19 cellular contexts compared by ENCODE assay signal in the genomic region with DNA sequence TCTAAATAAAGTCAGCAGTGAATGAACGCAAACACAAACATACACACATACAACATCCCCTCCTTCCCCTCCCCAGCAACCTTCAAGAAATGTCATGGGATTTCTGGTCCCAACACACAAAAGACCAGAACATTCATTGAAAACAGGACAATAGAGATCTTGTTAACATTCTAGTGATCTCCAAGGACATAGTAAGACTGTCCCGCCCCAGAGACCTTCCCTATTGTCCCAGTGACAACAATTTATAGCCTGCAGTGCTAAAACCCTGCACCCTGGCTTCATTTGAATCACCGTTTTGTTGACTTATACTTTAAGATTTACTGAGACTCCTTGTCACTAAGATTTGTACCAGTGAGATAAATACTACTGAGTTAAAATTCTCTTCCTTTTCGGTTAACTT.
A peak's percentile ranks its signal among the peaks of the same experiment; 100 is the strongest.
DNase-seq lines count a peak whose midpoint lies in the region; ATAC-seq and TF ChIP-seq lines count a peak whose summit lies in the region.
"Had no signal": no experiment of that assay in that cellular context is flagged by ENCODE, and none has a peak within 500 bp of the region (broad histone marks: within the 10 kb centered on the region; RNA-seq: fewer than 3 reads in every experiment).

No MANE protein-coding gene starts in this region.

- H3K27me3 ChIP-seq in HAP-1 (ENCODE audit: low read depth), result no peaks in the 10 kb centered on the region
- H3K27me3 ChIP-seq in mesendoderm (ENCODE audit: insufficient read depth, low read length, poor library complexity), result no peaks in the 10 kb centered on the region

- in situ Hi-C loops in HAP-1 (cut with MboI; ENCODE audit: low sequenced_read_pairs), result no loop called here

- no peak overlapping the region for H3K27ac Mint-ChIP-seq in WTC11
- H3K27ac Mint-ChIP-seq: B cell; CD4-positive, alpha-beta T cell had no signal

- H3K23ac ChIP-seq in mesendoderm (ENCODE audit: low read length), result no peak overlapping the region

- POLR2A ChIA-PET in WTC11 (lab: Charles Lee), result no interaction called here

- no peaks in the 10 kb centered on the region for H3K9me3 ChIP-seq in HAP-1
- H3K9me3 ChIP-seq: SK-N-SH had no signal

- H3K4ac ChIP-seq in mesendoderm (ENCODE audit: low read depth, low read length), result no peak overlapping the region

- no peak overlapping the region for H2AK5ac ChIP-seq in mesendoderm (ENCODE audit: low read length)

- DNase-seq in HAP-1 (ENCODE audit: low spot score in 2 of 2), result peak; percentile 86 to 98
- DNase-seq in WTC11 (ENCODE audit: low spot score), result no peak
- DNase-seq in mesendoderm, result peak; percentile 63
- DNase-seq in superior temporal gyrus (ENCODE audit: extremely low spot score), result peak; percentile 14
- DNase-seq in OCI-M1 (lab: John Stamatoyannopoulos, UW), result no peak
- DNase-seq in HPDE6-E6E7 (ENCODE audit: extremely low spot score), result no peak
- DNase-seq in effector CD4-positive, alpha-beta T cell, result no peak
- DNase-seq: CD4-positive, alpha-beta T cell; DMS79 treated with DMSO at 0.1 percent for 48 hours; KG1; NCI-H1048; NCI-H1436 treated with DMSO at 0.1 percent for 48 hours; NCI-H2081 treated with DMSO at 0.1 percent for 48 hours; NCI-H345; NCI-H526; SHP77; SK-N-SH had no signal

- H3K36me3 ChIP-seq in HAP-1 (replicated peaks) (no peaks in the 10 kb centered on the region), mesendoderm (ENCODE audit: control insufficient read depth, insufficient read depth, low read length) (no peaks in the 10 kb centered on the region)

- TF ChIP-seq CTCF in WTC11 (IDR thresholded peaks at IDR 0.05), result no peak

- no peak overlapping the region for H3K56ac ChIP-seq in mesendoderm (ENCODE audit: low read length)

- H2BK120ac ChIP-seq in mesendoderm (ENCODE audit: low read depth, low read length), result no peak overlapping the region

- no peak overlapping the region for H4K8ac ChIP-seq in mesendoderm (ENCODE audit: low read depth, low read length)

- no peaks in the 10 kb centered on the region for H3K79me1 ChIP-seq in mesendoderm (ENCODE audit: low read length)

- H3K4me1 Mint-ChIP-seq in WTC11, result peaks cover 9% of the 10 kb centered on the region
- H3K4me1 Mint-ChIP-seq: B cell had no signal

- no peak overlapping the region for H3K4me3 Mint-ChIP-seq in WTC11
- H3K4me3 Mint-ChIP-seq: B cell; CD4-positive, alpha-beta T cell had no signal

- peaks cover 26% of the 10 kb centered on the region for H3K4me1 ChIP-seq in HAP-1
- H3K4me1 ChIP-seq in mesendoderm (ENCODE audit: control insufficient read depth, low read depth, low read length), result no peaks in the 10 kb centered on the region

- peak; percentile 70 for ATAC-seq in WTC11
- ATAC-seq: HepG2 had no signal

- H3K18ac ChIP-seq in mesendoderm (ENCODE audit: low read length), result no peak overlapping the region

- H3K4me2 ChIP-seq in mesendoderm (ENCODE audit: low read length), result no peak overlapping the region
- H3K4me2 ChIP-seq: SK-N-SH had no signal

- H3K27ac ChIP-seq in mesendoderm (ENCODE audit: low read depth, low read length), result no peak overlapping the region

- H3K79me2 ChIP-seq in mesendoderm (ENCODE audit: control insufficient read depth, insufficient read depth, low read length), result no peaks in the 10 kb centered on the region

- no CpG with 5 or more reads among the region's 4 CpGs for WGBS in mesendoderm (ENCODE audit: extremely low coverage, insufficient coverage, low lambda C conversion rate)

- CTCF ChIA-PET in WTC11 (lab: Charles Lee), result no interaction called here

- H3K27me3 Mint-ChIP-seq in WTC11 (ENCODE audit: low read depth), result peaks cover 3% of the 10 kb centered on the region; the same call in 1 of the 2 replicates
- H3K27me3 Mint-ChIP-seq: CD4-positive, alpha-beta T cell had no signal

- H2BK5ac ChIP-seq in mesendoderm (ENCODE audit: low read length), result no peak overlapping the region

- H3K36me3 Mint-ChIP-seq in WTC11, result no peaks in the 10 kb centered on the region

- peaks cover under 1% of the 10 kb centered on the region; the same call in 1 of the 2 replicates for H3K9me3 Mint-ChIP-seq in WTC11
- H3K9me3 Mint-ChIP-seq: CD4-positive, alpha-beta T cell had no signal

- H3K9ac ChIP-seq in mesendoderm (ENCODE audit: low read length), result no peak overlapping the region
- H3K9ac ChIP-seq: SK-N-SH had no signal

- H3K4me3 ChIP-seq in HAP-1 (no peak overlapping the region), mesendoderm (ENCODE audit: low read length) (no peak overlapping the region)

- H2BK15ac ChIP-seq in mesendoderm (replicated peaks; ENCODE audit: low read depth), result no peak overlapping the region

- no peak overlapping the region for H4K5ac ChIP-seq in mesendoderm (ENCODE audit: low read length)

TF ChIP-seq in WTC11, 78 proteins besides CTCF, POLR2A, EP300 and RAD21 (continues in another document):
- TF ChIP-seq ESRRA (CRISPR knock-in tag; IDR thresholded peaks at IDR 0.05; ENCODE audit: borderline replicate concordance), result no peak
- TF ChIP-seq JAZF1 (CRISPR knock-in tag; IDR thresholded peaks at IDR 0.05), result no peak
- TF ChIP-seq NFATC4 (CRISPR knock-in tag; IDR thresholded peaks at IDR 0.05), result no peak
- no peak for TF ChIP-seq ZNF263 (CRISPR knock-in tag; IDR thresholded peaks at IDR 0.05; ENCODE audit: low read depth)
- TF ChIP-seq, protein P1, sequence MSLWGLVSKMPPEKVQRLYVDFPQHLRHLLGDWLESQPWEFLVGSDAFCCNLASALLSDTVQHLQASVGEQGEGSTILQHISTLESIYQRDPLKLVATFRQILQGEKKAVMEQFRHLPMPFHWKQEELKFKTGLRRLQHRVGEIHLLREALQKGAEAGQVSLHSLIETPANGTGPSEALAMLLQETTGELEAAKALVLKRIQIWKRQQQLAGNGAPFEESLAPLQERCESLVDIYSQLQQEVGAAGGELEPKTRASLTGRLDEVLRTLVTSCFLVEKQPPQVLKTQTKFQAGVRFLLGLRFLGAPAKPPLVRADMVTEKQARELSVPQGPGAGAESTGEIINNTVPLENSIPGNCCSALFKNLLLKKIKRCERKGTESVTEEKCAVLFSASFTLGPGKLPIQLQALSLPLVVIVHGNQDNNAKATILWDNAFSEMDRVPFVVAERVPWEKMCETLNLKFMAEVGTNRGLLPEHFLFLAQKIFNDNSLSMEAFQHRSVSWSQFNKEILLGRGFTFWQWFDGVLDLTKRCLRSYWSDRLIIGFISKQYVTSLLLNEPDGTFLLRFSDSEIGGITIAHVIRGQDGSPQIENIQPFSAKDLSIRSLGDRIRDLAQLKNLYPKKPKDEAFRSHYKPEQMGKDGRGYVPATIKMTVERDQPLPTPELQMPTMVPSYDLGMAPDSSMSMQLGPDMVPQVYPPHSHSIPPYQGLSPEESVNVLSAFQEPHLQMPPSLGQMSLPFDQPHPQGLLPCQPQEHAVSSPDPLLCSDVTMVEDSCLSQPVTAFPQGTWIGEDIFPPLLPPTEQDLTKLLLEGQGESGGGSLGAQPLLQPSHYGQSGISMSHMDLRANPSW (CRISPR knock-in tag; conservative IDR thresholded peaks at IDR 0.05; ENCODE audit: low read depth), result no peak
- TF ChIP-seq NFE2L1 (CRISPR knock-in tag; IDR thresholded peaks at IDR 0.05), result no peak
- TF ChIP-seq, protein P2, sequence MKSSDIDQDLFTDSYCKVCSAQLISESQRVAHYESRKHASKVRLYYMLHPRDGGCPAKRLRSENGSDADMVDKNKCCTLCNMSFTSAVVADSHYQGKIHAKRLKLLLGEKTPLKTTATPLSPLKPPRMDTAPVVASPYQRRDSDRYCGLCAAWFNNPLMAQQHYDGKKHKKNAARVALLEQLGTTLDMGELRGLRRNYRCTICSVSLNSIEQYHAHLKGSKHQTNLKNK (CRISPR knock-in tag; IDR thresholded peaks at IDR 0.05), result no peak
- TF ChIP-seq, protein P3, sequence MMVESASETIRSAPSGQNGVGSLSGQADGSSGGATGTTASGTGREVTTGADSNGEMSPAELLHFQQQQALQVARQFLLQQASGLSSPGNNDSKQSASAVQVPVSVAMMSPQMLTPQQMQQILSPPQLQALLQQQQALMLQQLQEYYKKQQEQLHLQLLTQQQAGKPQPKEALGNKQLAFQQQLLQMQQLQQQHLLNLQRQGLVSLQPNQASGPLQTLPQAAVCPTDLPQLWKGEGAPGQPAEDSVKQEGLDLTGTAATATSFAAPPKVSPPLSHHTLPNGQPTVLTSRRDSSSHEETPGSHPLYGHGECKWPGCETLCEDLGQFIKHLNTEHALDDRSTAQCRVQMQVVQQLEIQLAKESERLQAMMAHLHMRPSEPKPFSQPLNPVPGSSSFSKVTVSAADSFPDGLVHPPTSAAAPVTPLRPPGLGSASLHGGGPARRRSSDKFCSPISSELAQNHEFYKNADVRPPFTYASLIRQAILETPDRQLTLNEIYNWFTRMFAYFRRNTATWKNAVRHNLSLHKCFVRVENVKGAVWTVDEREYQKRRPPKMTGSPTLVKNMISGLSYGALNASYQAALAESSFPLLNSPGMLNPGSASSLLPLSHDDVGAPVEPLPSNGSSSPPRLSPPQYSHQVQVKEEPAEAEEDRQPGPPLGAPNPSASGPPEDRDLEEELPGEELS (CRISPR knock-in tag; IDR thresholded peaks at IDR 0.05), result no peak
- no peak for TF ChIP-seq ATF2 (CRISPR knock-in tag; IDR thresholded peaks at IDR 0.05; ENCODE audit: borderline replicate concordance, low read depth)
- TF ChIP-seq NFYB (CRISPR knock-in tag; conservative IDR thresholded peaks at IDR 0.05; ENCODE audit: low read depth), result no peak

Comparison
In these comparisons a context has a peak if more than half of its experiments do, and no peak if none do; other contexts are left out.
1. DNase-seq: peak in HAP-1 (2 of 2), mesendoderm (single experiment) and superior temporal gyrus (single experiment); none in WTC11 (single experiment), OCI-M1 (single experiment), HPDE6-E6E7 (single experiment) and effector CD4-positive, alpha-beta T cell (single experiment).